ENCODE assay signal across 25 cellular contexts in the genomic region with DNA sequence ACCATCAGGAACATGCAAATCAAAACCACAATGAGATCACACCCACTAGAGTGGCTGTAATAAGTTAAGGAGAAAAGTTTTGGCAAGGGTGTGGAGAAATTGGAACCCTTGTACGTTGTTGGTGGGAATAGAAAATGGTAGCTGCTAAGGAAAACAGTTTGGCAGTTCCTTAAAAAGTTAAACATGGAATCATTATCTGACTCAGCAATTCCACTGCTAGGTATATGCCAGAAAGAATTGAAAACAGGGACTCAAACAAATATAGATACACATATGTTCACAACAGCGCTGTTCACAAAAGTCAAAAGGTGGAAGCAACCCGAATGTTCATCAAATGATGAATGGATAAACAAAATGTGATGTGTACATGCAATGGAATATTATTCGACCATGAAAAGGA.
DNase-seq lines count a peak whose midpoint lies in the region; ATAC-seq, FAIRE-seq and TF ChIP-seq lines count a peak whose summit lies in the region.
"Had no signal": no experiment of that assay in that cellular context is flagged by ENCODE, and none has a peak within 500 bp of the region (broad histone marks: within the 10 kb centered on the region; RNA-seq: fewer than 3 reads in every experiment).

No MANE protein-coding gene starts in this region.

- H3K9me1 ChIP-seq in IMR-90 (ENCODE audit: insufficient read depth, low read length): no peaks in the 10 kb centered on the region

- no peak overlapping the region for H3K4me3 Mint-ChIP-seq in activated T-cell treated with anti-CD3 and anti-CD28 coated beads, Interleukin-2, amount 50 U/mL, for 4 hours
- H3K4me3 Mint-ChIP-seq: CD14-positive monocyte; CD4-positive, CD25-positive, alpha-beta regulatory T cell; CD8-positive, alpha-beta memory T cell had no signal

- 0% methylated on average over 4 of the region's 4 CpGs for WGBS in HepG2 (ENCODE audit: low lambda C conversion rate)
- WGBS in right lobe of liver (ENCODE audit: insufficient coverage, low coverage, low lambda C conversion rate, missing lambda C conversion rate): 64% methylated on average over 4 of the region's 4 CpGs
- no CpG with 5 or more reads among the region's 4 CpGs for WGBS in IMR-90 (ENCODE audit: extremely low coverage in 2 of 2, insufficient read length in 1 of 2), 2 experiments

- no peak for FAIRE-seq in HepG2 (lab: Jason Lieb, UNC)
- FAIRE-seq: GM12878, GM12892, GM18507 had no signal

- no peak overlapping the region for H2BK15ac ChIP-seq in IMR-90 (ENCODE audit: low read depth, low read length)

- no peak overlapping the region for H3K18ac ChIP-seq in IMR-90 (ENCODE audit: low read depth, low read length)

- no peak overlapping the region for H2BK5ac ChIP-seq in IMR-90 (ENCODE audit: low read depth, low read length, poor library complexity, severe bottlenecking)

- no peaks in the 10 kb centered on the region for H3K36me3 ChIP-seq in HepG2 (replicated peaks in 1 of 2; ENCODE audit: control insufficient read depth in 1 of 2, insufficient read depth in 2 of 2, low read length in 2 of 2)
- H3K36me3 ChIP-seq in right lobe of liver: no peaks in the 10 kb centered on the region
- no peaks in the 10 kb centered on the region for H3K36me3 ChIP-seq in IMR-90 (ENCODE audit: control insufficient read depth, insufficient read depth, low read length)
- H3K36me3 ChIP-seq: BE2C, BLaER1 had no signal

- CTCF ChIA-PET in HepG2 (lab: Yijun Ruan, JAX; ENCODE audit: low intra/inter-chr PET ratio, low total read pairs): no interaction called here
- CTCF ChIA-PET in IMR-90 (lab: Yijun Ruan, JAX): no interaction called here

- no peak overlapping the region for H2AFZ ChIP-seq in HepG2 (ENCODE audit: low read length)
- no peak overlapping the region for H2AFZ ChIP-seq in IMR-90 (replicated peaks; ENCODE audit: low read length, poor library complexity)

- no peak for TF ChIP-seq POLR2A in HepG2 (IDR thresholded peaks at IDR 0.05; ENCODE audit: insufficient read depth in 1 of 2, low read depth in 2 of 2, low read length in 2 of 2)
- TF ChIP-seq POLR2A in right lobe of liver (IDR thresholded peaks at IDR 0.05): no peak
- TF ChIP-seq POLR2A in IMR-90 (IDR thresholded peaks at IDR 0.05; ENCODE audit: low read depth, low read length): no peak

- in situ Hi-C loops in HepG2 (cut with HindIII; ENCODE audit: extremely low pct_ligation_motif_present, low pct_unique_long_range_greater_than_20kb): no loop called here
- in situ Hi-C loops in IMR-90 (cut with MboI; ENCODE audit: low sequenced_read_pairs): no loop called here

- H3K36me3 Mint-ChIP-seq in activated T-cell treated with anti-CD3 and anti-CD28 coated beads, Interleukin-2, amount 50 U/mL, for 4 hours (ENCODE audit: insufficient read depth): no peaks in the 10 kb centered on the region
- H3K36me3 Mint-ChIP-seq: CD14-positive monocyte; CD4-positive, alpha-beta memory T cell; CD4-positive, CD25-positive, alpha-beta regulatory T cell had no signal

- no peak overlapping the region for H2AK5ac ChIP-seq in IMR-90 (ENCODE audit: low read depth, low read length)

- H3K27me3 ChIP-seq in HepG2 (ENCODE audit: control insufficient read depth in 1 of 2, insufficient read depth in 2 of 2, low read length in 2 of 2) (peaks cover 2 to 6% of the 10 kb centered on the region in 2 experiments; a peak in 2 of 5 replicates), right lobe of liver (no peaks in the 10 kb centered on the region), IMR-90 (ENCODE audit: control insufficient read depth, insufficient read depth, low read length) (no peaks in the 10 kb centered on the region; the same call in 1 of the 2 replicates)
- H3K27me3 ChIP-seq: BE2C, BLaER1 had no signal

- no peak overlapping the region for H3K14ac ChIP-seq in IMR-90 (replicated peaks; ENCODE audit: low read depth, low read length)

- dilution Hi-C loops in IMR-90 (cut with HindIII; ENCODE audit: low sequenced_read_pairs, unreplicated experiment): no loop called here

- TF ChIP-seq RAD21 in HepG2 (CRISPR knock-in tag; IDR thresholded peaks at IDR 0.05) (no peak), IMR-90 (IDR thresholded peaks at IDR 0.05; ENCODE audit: low read length) (no peak)

- no peak overlapping the region for H3K4ac ChIP-seq in IMR-90 (ENCODE audit: low read depth, low read length)

- H3K4me1 Mint-ChIP-seq in activated T-cell treated with anti-CD3 and anti-CD28 coated beads, Interleukin-2, amount 50 U/mL, for 4 hours (ENCODE audit: low read depth): no peaks in the 10 kb centered on the region
- H3K4me1 Mint-ChIP-seq: CD14-positive monocyte; CD4-positive, alpha-beta memory T cell; CD4-positive, CD25-positive, alpha-beta regulatory T cell; CD8-positive, alpha-beta memory T cell had no signal

- BruUV-seq in HepG2 (replicated peaks; lab: Mats Ljungman, UMichigan) (no TSS peak), IMR-90 (replicated peaks; lab: Mats Ljungman, UMichigan) (no TSS peak)

- H4K8ac ChIP-seq in IMR-90 (ENCODE audit: low read depth in 2 of 2, low read length in 2 of 2): no peak overlapping the region

- intact Hi-C loops in HepG2 (cut with micrococcal nuclease; ENCODE audit: unreplicated experiment): no loop called here
- intact Hi-C loops in right lobe of liver (cut with DNase I): no loop called here
- intact Hi-C loops in IMR-90 (cut with micrococcal nuclease): no loop called here

- H2BK120ac ChIP-seq in IMR-90 (ENCODE audit: low read depth, low read length): no peak overlapping the region

- H2AK9ac ChIP-seq in IMR-90 (replicated peaks; ENCODE audit: low read depth, low read length, poor library complexity): no peak overlapping the region

- H3K4me1 ChIP-seq in HepG2 (ENCODE audit: insufficient read depth, low read length) (no peaks in the 10 kb centered on the region), right lobe of liver (no peaks in the 10 kb centered on the region), IMR-90 (ENCODE audit: control insufficient read depth, insufficient read depth, low read length) (no peaks in the 10 kb centered on the region)
- H3K4me1 ChIP-seq: BE2C, BLaER1 had no signal

- POLR2A ChIA-PET in HepG2 (lab: Yijun Ruan, JAX): no interaction called here
- POLR2A ChIA-PET in IMR-90 (lab: Charles Lee; ENCODE audit: unreplicated experiment): no interaction called here

- H3K9ac ChIP-seq in HepG2 (ENCODE audit: insufficient read depth, low read depth, low read length): no peak overlapping the region
- H3K9ac ChIP-seq in IMR-90 (ENCODE audit: low read depth, low read length): no peak overlapping the region
- H3K9ac ChIP-seq: BLaER1 had no signal

- H3K27ac ChIP-seq in HepG2 (ENCODE audit: extremely low read length, insufficient read depth, low read length): no peak overlapping the region
- H3K27ac ChIP-seq in right lobe of liver: no peak overlapping the region
- no peak overlapping the region for H3K27ac ChIP-seq in IMR-90 (ENCODE audit: insufficient read depth, low read length)
- H3K27ac ChIP-seq: 22Rv1, BLaER1 had no signal

- peaks cover 13% of the 10 kb centered on the region for H3K27me3 Mint-ChIP-seq in activated T-cell treated with anti-CD3 and anti-CD28 coated beads, Interleukin-2, amount 50 U/mL, for 4 hours (ENCODE audit: low read depth)

- H3K9me3 ChIP-seq in HepG2 (ENCODE audit: low read length): no peaks in the 10 kb centered on the region
- no peaks in the 10 kb centered on the region for H3K9me3 ChIP-seq in right lobe of liver
- no peaks in the 10 kb centered on the region for H3K9me3 ChIP-seq in IMR-90 (ENCODE audit: control insufficient read depth, insufficient read depth, low read length)
- H3K9me3 ChIP-seq: BE2C had no signal

- no peaks in the 10 kb centered on the region for H3K79me1 ChIP-seq in IMR-90 (ENCODE audit: low read depth in 1 of 2, low read length in 2 of 2)

- H4K5ac ChIP-seq in IMR-90 (ENCODE audit: low read depth, low read length): no peak overlapping the region

- no peaks in the 10 kb centered on the region for H3K79me2 ChIP-seq in HepG2 (ENCODE audit: insufficient read depth, low read length)

- TF ChIP-seq EP300 in HepG2 (IDR thresholded peaks at IDR 0.05; ENCODE audit: low read depth in 2 of 2, low read length in 2 of 2) (no peak), HepG2 (CRISPR knock-in tag; IDR thresholded peaks at IDR 0.05; ENCODE audit: borderline replicate concordance) (no peak)

- H2BK20ac ChIP-seq in IMR-90 (ENCODE audit: low read depth, low read length): no peak overlapping the region

- no peaks in the 10 kb centered on the region for H4K20me1 ChIP-seq in HepG2 (ENCODE audit: insufficient read depth, low read length)
- no peaks in the 10 kb centered on the region for H4K20me1 ChIP-seq in IMR-90 (ENCODE audit: insufficient read depth, low read length)
- H4K20me1 ChIP-seq: BLaER1 had no signal

- H3K4me2 ChIP-seq in HepG2 (ENCODE audit: low read depth, low read length) (no peak overlapping the region), IMR-90 (ENCODE audit: low read depth, low read length) (no peak overlapping the region)
- H3K4me2 ChIP-seq: BLaER1 had no signal

- H3K4me3 ChIP-seq in HepG2 (replicated peaks in 1 of 3; ENCODE audit: insufficient read depth in 1 of 3, low read depth in 2 of 3, low read length in 3 of 3) (no peak overlapping the region), right lobe of liver (no peak overlapping the region), IMR-90 (ENCODE audit: insufficient read depth, low read depth, low read length) (no peak overlapping the region)
- H3K4me3 ChIP-seq: BLaER1, GM12878 had no signal

- ATAC-seq in HepG2 (no peak), right lobe of liver (no peak), IMR-90 (ENCODE audit: low read depth) (no peak)
- no peak for ATAC-seq in activated T-cell treated with anti-CD3 and anti-CD28 coated beads, Interleukin-2, amount 50 U/mL, for 4 hours
- ATAC-seq: GM12878 had no signal

- H4K91ac ChIP-seq in IMR-90 (ENCODE audit: insufficient read depth, low read depth, low read length): no peak overlapping the region

- TF ChIP-seq CTCF in HepG2 (CRISPR knock-in tag; IDR thresholded peaks at IDR 0.05) (no peak), right lobe of liver (IDR thresholded peaks at IDR 0.05) (no peak), IMR-90 (conservative IDR thresholded peaks at IDR 0.05; ENCODE audit: low read depth, low read length) (no peak)

- no peak for DNase-seq in HepG2 (ENCODE audit: low spot score)
- DNase-seq in right lobe of liver: no peak
- DNase-seq in IMR-90: no peak
- no peak for DNase-seq in NCI-H128 (lab: John Stamatoyannopoulos, UW; ENCODE audit: unreplicated experiment)
- DNase-seq in activated T-cell treated with anti-CD3 and anti-CD28 coated beads, Interleukin-2, amount 50 U/mL, for 4 hours: no peak
- DNase-seq: ACHN; BE2C; C1 segment of cervical spinal cord; CD4-positive, alpha-beta memory T cell; CD4-positive, CD25-positive, alpha-beta regulatory T cell; CD8-positive, alpha-beta memory T cell; COR-L47; DMS 273 treated with DMSO at 0.1 percent for 48 hours; DMS153; DMS53; DMS79; DND-41; EL; GDM1 had no signal

- no peaks in the 10 kb centered on the region for H3K9me3 Mint-ChIP-seq in activated T-cell treated with anti-CD3 and anti-CD28 coated beads, Interleukin-2, amount 50 U/mL, for 4 hours

- no peak overlapping the region for H3K56ac ChIP-seq in IMR-90 (ENCODE audit: extremely low read depth, insufficient read depth, low read length)

- H3K23ac ChIP-seq in IMR-90 (ENCODE audit: low read depth, low read length): no peak overlapping the region

TF ChIP-seq in HepG2, 621 proteins besides CTCF, POLR2A, EP300 and RAD21 (continues in another document):
- TF ChIP-seq LCORL (IDR thresholded peaks at IDR 0.05) (no peak), LCORL (CRISPR knock-in tag; IDR thresholded peaks at IDR 0.05) (no peak)

TF ChIP-seq in IMR-90, 13 proteins besides CTCF, POLR2A, EP300 and RAD21 (continues in another document):
- no peak for TF ChIP-seq MAZ (IDR thresholded peaks at IDR 0.05; ENCODE audit: borderline replicate concordance, low read depth, low read length)
